ENCODE assay signal across 16 cellular contexts in genomic region chr2:40746150-40746549, GRCh38.
DNase-seq lines count a peak whose midpoint lies in the region; ATAC-seq and TF ChIP-seq lines count a peak whose summit lies in the region.
"Had no signal": no experiment of that assay in that cellular context is flagged by ENCODE, and none has a peak within 500 bp of the region (broad histone marks: within the 10 kb centered on the region; RNA-seq: fewer than 3 reads in every experiment).

No MANE protein-coding gene starts in this region.

- DNase-seq in OCI-M1 (lab: John Stamatoyannopoulos, UW): peak; percentile 95
- DNase-seq in lung microvascular endothelial cell (ENCODE audit: low read depth in 2 of 2): peak; percentile 5 to 33
- no peak for DNase-seq in MCF 10A (ENCODE audit: unreplicated experiment)
- DNase-seq in cerebellum (ENCODE audit: low spot score): no peak
- DNase-seq in activated naive CD4-positive, alpha-beta T cell treated with anti-CD3 and anti-CD28 coated beads, Interleukin-2, amount 50 U/mL, for 16 hours: no peak
- DNase-seq: activated CD8-positive, alpha-beta memory T cell treated with anti-CD3 and anti-CD28 coated beads, Interleukin-2, amount 50 U/mL, for 4 hours; activated naive CD4-positive, alpha-beta T cell treated with anti-CD3 and anti-CD28 coated beads for 36 hours; GOT3; NCI-H146; NCI-H524 treated with DMSO at 0.1 percent for 48 hours; Peyer's patch; stimulated activated CD4-positive, alpha-beta T cell treated with anti-CD3 and anti-CD28 coated beads, Interleukin-12 subunit alpha, Interleukin-12 subunit beta, amount 100 ng/mL, for 4 hours had no signal

- H3K4me3 Mint-ChIP-seq in MCF 10A (ENCODE audit: unreplicated experiment): no peak overlapping the region
- H3K4me3 Mint-ChIP-seq: activated naive CD4-positive, alpha-beta T cell treated with anti-CD3 and anti-CD28 coated beads for 36 hours; CD14-positive monocyte; T-helper 1 cell treated with Interleukin-12 subunit alpha and Interleukin-12 subunit beta and Interleukin-4 antibody, amounts not matched to agents 30 μg/mL and 1 μg/mL, for 36 hours had no signal

- no peak for TF ChIP-seq CTCF in MCF 10A (IDR thresholded peaks at IDR 0.05; ENCODE audit: unreplicated experiment)

- no peak overlapping the region for H3K27ac Mint-ChIP-seq in MCF 10A (ENCODE audit: low read depth, unreplicated experiment)
- H3K27ac Mint-ChIP-seq: activated naive CD4-positive, alpha-beta T cell treated with anti-CD3 and anti-CD28 coated beads for 36 hours; CD14-positive monocyte; T-helper 1 cell treated with Interleukin-12 subunit alpha and Interleukin-12 subunit beta and Interleukin-4 antibody, amounts not matched to agents 30 μg/mL and 1 μg/mL, for 36 hours had no signal

- no peaks in the 10 kb centered on the region for H3K36me3 Mint-ChIP-seq in MCF 10A (ENCODE audit: insufficient read depth, unreplicated experiment)
- H3K36me3 Mint-ChIP-seq: CD14-positive monocyte had no signal

- ATAC-seq in GM18867 (IDR thresholded peaks at IDR 0.05; ENCODE audit: unreplicated experiment) (peak; percentile 74), HG03442 (IDR thresholded peaks at IDR 0.05; ENCODE audit: unreplicated experiment) (peak; percentile 69)

- no TSS peak for BruUV-seq in MCF 10A (replicated peaks; lab: Mats Ljungman, UMichigan)

- intact Hi-C loops in MCF 10A (cut with micrococcal nuclease): no loop called here

- CTCF ChIA-PET in MCF 10A (lab: Yijun Ruan, JAX): interaction anchor here (1.2 to 1.5 kb wide), 2 partner anchors 14 to 28 kb away, joined by 3 to 5 read pairs; no protein-coding TSS in a partner anchor

- no peaks in the 10 kb centered on the region for H3K27me3 Mint-ChIP-seq in MCF 10A (ENCODE audit: insufficient read depth, unreplicated experiment)

- no peaks in the 10 kb centered on the region for H3K4me1 Mint-ChIP-seq in MCF 10A (ENCODE audit: insufficient read depth, unreplicated experiment)
- H3K4me1 Mint-ChIP-seq: CD14-positive monocyte had no signal

- H3K9me3 Mint-ChIP-seq in MCF 10A (ENCODE audit: unreplicated experiment): no peaks in the 10 kb centered on the region
- H3K9me3 Mint-ChIP-seq: activated naive CD4-positive, alpha-beta T cell treated with anti-CD3 and anti-CD28 coated beads for 36 hours; T-helper 1 cell treated with Interleukin-12 subunit alpha and Interleukin-12 subunit beta and Interleukin-4 antibody, amounts not matched to agents 30 μg/mL and 1 μg/mL, for 36 hours had no signal

- POLR2A ChIA-PET in MCF 10A (lab: Yijun Ruan, JAX): no interaction called here

Comparison
In these comparisons a context has a peak if more than half of its experiments do, and no peak if none do; other contexts are left out.
1. DNase-seq: peak in OCI-M1 (single experiment) and lung microvascular endothelial cell (2 of 2); none in MCF 10A (single experiment), cerebellum (single experiment) and activated naive CD4-positive, alpha-beta T cell treated with anti-CD3 and anti-CD28 coated beads, Interleukin-2, amount 50 U/mL, for 16 hours (single experiment).